1 cellular context compared by ENCODE assay signal in genomic region chr22:36008565-36008964, GRCh38.
TF ChIP-seq lines count a peak whose summit lies in the region.

No MANE protein-coding gene starts in this region.

TF ChIP-seq in GM23338, 12 proteins besides CTCF, POLR2A, EP300 and RAD21 (continued from another document):
- no peak for TF ChIP-seq ZNF462 (CRISPR knock-in tag; IDR thresholded peaks at IDR 0.05)
- no peak for TF ChIP-seq REST (IDR thresholded peaks at IDR 0.05; ENCODE audit: unreplicated experiment)
- no peak for TF ChIP-seq JUNB (IDR thresholded peaks at IDR 0.05; ENCODE audit: unreplicated experiment)
- TF ChIP-seq EZH2phosphoT487 (IDR thresholded peaks at IDR 0.05; ENCODE audit: unreplicated experiment): no peak
- TF ChIP-seq ZNF331 (CRISPR knock-in tag; IDR thresholded peaks at IDR 0.05; ENCODE audit: low read depth): no peak
- TF ChIP-seq EZH2 (IDR thresholded peaks at IDR 0.05; ENCODE audit: low read depth, unreplicated experiment): no peak
